1 cellular context compared by ENCODE assay signal in the genomic region with DNA sequence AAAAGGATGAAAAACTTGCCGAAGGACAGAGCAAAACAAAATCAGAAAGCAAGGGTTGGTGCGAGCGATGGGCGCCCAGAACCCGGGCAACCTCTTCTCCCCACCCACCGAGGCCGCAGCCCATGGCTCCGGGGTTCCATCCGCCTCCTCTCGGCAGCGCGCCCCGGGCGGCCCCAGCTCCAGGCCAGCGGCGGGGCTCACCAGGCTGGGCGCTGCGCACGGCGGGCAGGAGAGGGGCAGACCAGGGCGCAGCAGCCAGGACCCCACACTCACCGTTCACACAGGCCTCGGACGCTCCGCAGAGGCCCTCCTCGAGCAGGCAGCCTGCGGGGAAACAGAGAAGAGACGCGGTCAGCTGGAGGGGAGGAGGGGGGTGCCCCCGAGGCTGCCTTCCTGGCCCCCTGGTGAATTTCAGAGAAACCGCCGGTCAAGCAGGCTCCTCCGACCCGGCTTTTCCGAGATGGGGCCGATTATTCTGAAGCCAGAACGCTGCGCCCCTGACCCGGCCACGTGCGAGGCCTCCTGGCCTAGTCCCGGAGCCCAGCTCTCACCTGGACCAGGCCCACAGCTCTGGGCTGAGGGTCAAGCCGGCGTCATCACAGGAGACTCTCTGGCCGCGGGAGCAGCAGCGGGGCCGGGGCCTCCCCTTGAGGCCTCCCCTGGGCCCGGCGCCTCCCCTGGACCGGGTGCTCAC.
TF ChIP-seq lines count a peak whose summit lies in the region.

No MANE protein-coding gene starts in this region.

TF ChIP-seq in GM23338, 12 proteins besides CTCF, POLR2A, EP300 and RAD21 (continued from another document):
- TF ChIP-seq, protein P1, sequence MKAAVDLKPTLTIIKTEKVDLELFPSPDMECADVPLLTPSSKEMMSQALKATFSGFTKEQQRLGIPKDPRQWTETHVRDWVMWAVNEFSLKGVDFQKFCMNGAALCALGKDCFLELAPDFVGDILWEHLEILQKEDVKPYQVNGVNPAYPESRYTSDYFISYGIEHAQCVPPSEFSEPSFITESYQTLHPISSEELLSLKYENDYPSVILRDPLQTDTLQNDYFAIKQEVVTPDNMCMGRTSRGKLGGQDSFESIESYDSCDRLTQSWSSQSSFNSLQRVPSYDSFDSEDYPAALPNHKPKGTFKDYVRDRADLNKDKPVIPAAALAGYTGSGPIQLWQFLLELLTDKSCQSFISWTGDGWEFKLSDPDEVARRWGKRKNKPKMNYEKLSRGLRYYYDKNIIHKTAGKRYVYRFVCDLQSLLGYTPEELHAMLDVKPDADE (IDR thresholded peaks at IDR 0.05): no peak
- TF ChIP-seq POLR2AphosphoS5 (IDR thresholded peaks at IDR 0.05; ENCODE audit: low read depth): no peak
